In the genomic region with DNA sequence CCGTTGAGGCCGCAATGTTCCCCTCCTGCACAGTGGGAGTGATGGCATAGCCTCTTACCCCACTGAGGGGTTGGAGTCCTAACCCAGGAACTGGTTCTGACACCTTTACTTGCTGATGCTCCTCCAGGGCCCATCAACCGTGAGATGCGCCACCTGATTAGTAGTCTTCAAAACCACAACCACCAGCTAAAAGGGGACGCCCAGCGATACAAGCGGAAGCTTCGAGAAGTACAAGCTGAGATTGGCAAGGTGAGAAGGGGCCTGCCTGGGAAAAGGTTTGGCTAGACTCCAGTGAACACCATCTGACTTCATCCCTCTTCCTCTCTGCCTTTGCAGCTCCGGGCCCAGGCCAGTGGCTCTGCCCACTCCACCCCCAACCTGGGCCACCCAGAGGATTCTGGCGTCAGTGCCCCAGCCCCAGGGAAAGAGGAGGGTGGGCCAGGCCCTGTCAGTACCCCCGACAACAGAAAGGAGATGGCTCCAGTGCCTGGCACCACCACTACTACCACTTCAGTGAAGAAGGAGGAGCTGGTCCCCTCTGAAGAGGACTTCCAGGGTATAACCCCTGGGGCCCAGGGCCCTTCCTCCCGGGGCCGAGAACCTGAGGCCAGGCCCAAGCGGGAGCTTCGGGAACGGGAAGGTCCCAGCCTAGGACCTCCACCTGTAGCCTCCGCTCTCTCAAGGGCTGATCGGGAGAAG, we compare ENCODE assay signal across 14 cellular contexts. TPM values are rescaled to one million over a fixed set of nuclear protein-coding genes. Genes with fewer than 3 reads are reported as not detected.
DNase-seq lines count a peak whose midpoint lies in the region; ATAC-seq and TF ChIP-seq lines count a peak whose summit lies in the region.
"Had no signal": no experiment of that assay in that cellular context is flagged by ENCODE, and none has a peak within 500 bp of the region (broad histone marks: within the 10 kb centered on the region; RNA-seq: fewer than 3 reads in every experiment).

No MANE protein-coding gene starts in this region.

- no peak for TF ChIP-seq CTCF in left lung (IDR thresholded peaks at IDR 0.05)

- peaks cover 87% of the 10 kb centered on the region for H3K36me3 ChIP-seq in CD8-positive, alpha-beta memory T cell (ENCODE audit: insufficient read depth, low read length)
- H3K36me3 ChIP-seq in left lung = peaks cover 0 to 99% of the 10 kb centered on the region in 2 donors

- peak overlapping the region; percentile 23 to 86 (median 59) for H3K4me3 Mint-ChIP-seq in CD8-positive, alpha-beta memory T cell
- H3K4me3 Mint-ChIP-seq in T-cell = no peak overlapping the region

- H3K9me3 ChIP-seq in CD8-positive, alpha-beta memory T cell (ENCODE audit: low read length) = no peaks in the 10 kb centered on the region
- H3K9me3 ChIP-seq in left lung = no peaks in the 10 kb centered on the region
- H3K9me3 ChIP-seq: adrenal gland, suprapubic skin had no signal

- CTCF ChIA-PET in CD8-positive, alpha-beta memory T cell (lab: Charles Lee) = interaction anchor here (1.4 to 1.9 kb wide), 2 partner anchors 46 to 134 kb away, joined by 5 read pairs; no protein-coding TSS in a partner anchor
- CTCF ChIA-PET in T-cell (lab: Charles Lee) = no interaction called here

- peaks cover 4 to 97% (median 24%) of the 10 kb centered on the region in 3 donors for H3K36me3 Mint-ChIP-seq in CD8-positive, alpha-beta memory T cell
- H3K36me3 Mint-ChIP-seq in T-cell = peaks cover 43% of the 10 kb centered on the region

- H3K4me3 ChIP-seq in CD8-positive, alpha-beta memory T cell (ENCODE audit: low read length) = no peak overlapping the region
- H3K4me3 ChIP-seq in left lung = no peak overlapping the region
- H3K4me3 ChIP-seq: adrenal gland, suprapubic skin had no signal

- ATAC-seq in T-cell (replicated peaks in 1 of 4) = peak in 2 of 4 experiments; percentile 68
- ATAC-seq in left lung = no peak
- ATAC-seq in GM18907 (IDR thresholded peaks at IDR 0.05; ENCODE audit: unreplicated experiment) = no peak
- no peak for ATAC-seq in GM18858 (IDR thresholded peaks at IDR 0.05; ENCODE audit: unreplicated experiment)

- H3K9me3 Mint-ChIP-seq in CD8-positive, alpha-beta memory T cell = no peaks in the 10 kb centered on the region
- no peaks in the 10 kb centered on the region for H3K9me3 Mint-ChIP-seq in T-cell
- H3K9me3 Mint-ChIP-seq: activated T-helper 2 cell treated with anti-CD3 and anti-CD28 coated beads, Interferon-gamma antibody, Interleukin-2, Interleukin-4, amounts not matched to agents 10 μg/mL and 5 μg/mL and 100 μg/mL, durations not matched to agents 14 hours and 24 hours and 36 hours had no signal

- peaks cover 27% of the 10 kb centered on the region for H3K4me1 ChIP-seq in CD8-positive, alpha-beta memory T cell (ENCODE audit: insufficient read depth, low read length)
- H3K4me1 ChIP-seq in left lung = peaks cover 10 to 13% of the 10 kb centered on the region in 2 donors

- H3K27me3 ChIP-seq in CD8-positive, alpha-beta memory T cell (ENCODE audit: insufficient read depth, low read length, poor library complexity, severe bottlenecking) = no peaks in the 10 kb centered on the region
- H3K27me3 ChIP-seq in left lung = no peaks in the 10 kb centered on the region
- H3K27me3 ChIP-seq: adrenal gland, suprapubic skin had no signal

- peak in 4 of 5 donors; percentile 45 to 82 (median 70) for DNase-seq in CD8-positive, alpha-beta memory T cell
- DNase-seq in T-cell (peak in 21 of 34 experiments; percentile 20 to 64 (median 41)), left lung (peak; percentile 24 to 56), NCI-H1417 (lab: John Stamatoyannopoulos, UW) (no peak)
- DNase-seq: adrenal gland; NCI-H1436 treated with DMSO at 0.1 percent for 48 hours; NK-92 treated with Interleukin-12 subunit alpha and Interleukin-12 subunit beta, amount 100 ng/mL, for 24 hours; stimulated activated CD4-positive, alpha-beta T cell treated with anti-CD3 and anti-CD28 coated beads, Interleukin-4, amount 100 ng/mL, for 1 hour; T-helper 1 cell; WERI-Rb-1 had no signal

- POLR2A ChIA-PET in CD8-positive, alpha-beta memory T cell (lab: Charles Lee) = interaction anchor here (0.8 kb wide), 1 partner anchor 139 kb away, joined by 3 read pairs; no protein-coding TSS in a partner anchor
- POLR2A ChIA-PET in T-cell (lab: Charles Lee) = no interaction called here

- intact Hi-C loops in left lung (cut with DNase I) = no loop called here

- peaks cover 34 to 51% (median 45%) of the 10 kb centered on the region in 3 donors for H3K4me1 Mint-ChIP-seq in CD8-positive, alpha-beta memory T cell
- peaks cover 16 to 27% (median 22%) of the 10 kb centered on the region in 3 donors for H3K4me1 Mint-ChIP-seq in T-cell

- H3K27ac ChIP-seq in CD8-positive, alpha-beta memory T cell (ENCODE audit: low read depth, low read length) = no peak overlapping the region
- H3K27ac ChIP-seq in left lung = no peak overlapping the region
- H3K27ac ChIP-seq: adrenal gland, suprapubic skin, WERI-Rb-1 had no signal

- peak overlapping the region; percentile 37 to 97 (median 87) for H3K27ac Mint-ChIP-seq in CD8-positive, alpha-beta memory T cell
- H3K27ac Mint-ChIP-seq in T-cell = no peak overlapping the region
- H3K27ac Mint-ChIP-seq: activated T-helper 2 cell treated with anti-CD3 and anti-CD28 coated beads, Interferon-gamma antibody, Interleukin-2, Interleukin-4, amounts not matched to agents 10 μg/mL and 5 μg/mL and 100 μg/mL, durations not matched to agents 14 hours and 24 hours and 36 hours had no signal

- no peaks in the 10 kb centered on the region for H3K27me3 Mint-ChIP-seq in CD8-positive, alpha-beta memory T cell
- no peaks in the 10 kb centered on the region for H3K27me3 Mint-ChIP-seq in T-cell

RNA-seq across cellular contexts. Expression of a gene that starts 5.8 kb away (rescaled TPM):
- total RNA-seq in CD8-positive, alpha-beta memory T cell = 100 to 1,000 TPM; 152 to 157 TPM
- 61.9 TPM for polyA plus RNA-seq in CD8-positive, alpha-beta memory T cell
- total RNA-seq in T-cell (100 to 1,000 TPM in 1 of 5 donors, 10 to 100 TPM in 4; 55.7 to 106 (median 95.9) TPM), left lung (10 to 100 TPM; 93.4 to 98.7 TPM)

RNA-seq across cellular contexts. Expression of a gene that starts 6.1 kb away (rescaled TPM):
- 1 to 10 TPM; 6.5 to 6.9 TPM for total RNA-seq in CD8-positive, alpha-beta memory T cell
- 0.25 TPM for polyA plus RNA-seq in CD8-positive, alpha-beta memory T cell
- total RNA-seq in T-cell (1 to 10 TPM; 1.3 to 3.1 (median 2.7) TPM), left lung (10 to 100 TPM in 1 of 2 donors, 1 to 10 TPM in 1; 6.6 to 10.9 TPM)

RNA-seq across cellular contexts. Expression of a gene that starts 19.1 kb away (rescaled TPM):
- total RNA-seq in CD8-positive, alpha-beta memory T cell = 1 to 10 TPM; 5.6 to 5.7 TPM
- polyA plus RNA-seq in CD8-positive, alpha-beta memory T cell = 1.1 TPM
- 1 to 10 TPM; 2.4 to 7.6 (median 4.4) TPM for total RNA-seq in T-cell
- 10 to 100 TPM; 12.3 to 13.1 TPM for total RNA-seq in left lung

RNA-seq across cellular contexts. Expression of a gene that starts 19.7 kb away (rescaled TPM):
- 10 to 100 TPM; 31.8 to 32.2 TPM for total RNA-seq in CD8-positive, alpha-beta memory T cell
- polyA plus RNA-seq in CD8-positive, alpha-beta memory T cell = 47.0 TPM
- total RNA-seq in T-cell (10 to 100 TPM; 36.4 to 57.8 (median 48.9) TPM), left lung (10 to 100 TPM; 28.8 to 31.2 TPM)

Comparison
In these comparisons a context has a peak if more than half of its experiments do, and no peak if none do; other contexts are left out.
1. DNase-seq: peak in CD8-positive, alpha-beta memory T cell (4 of 5), T-cell (21 of 34) and left lung (2 of 2); none in NCI-H1417 (0 of 3).
2. H3K27ac Mint-ChIP-seq: peak in CD8-positive, alpha-beta memory T cell (8 of 8); none in T-cell (0 of 2).
3. H3K4me3 Mint-ChIP-seq: peak in CD8-positive, alpha-beta memory T cell (7 of 7); none in T-cell (0 of 3).